ENCODE assay signal across 11 cellular contexts in the genomic region with DNA sequence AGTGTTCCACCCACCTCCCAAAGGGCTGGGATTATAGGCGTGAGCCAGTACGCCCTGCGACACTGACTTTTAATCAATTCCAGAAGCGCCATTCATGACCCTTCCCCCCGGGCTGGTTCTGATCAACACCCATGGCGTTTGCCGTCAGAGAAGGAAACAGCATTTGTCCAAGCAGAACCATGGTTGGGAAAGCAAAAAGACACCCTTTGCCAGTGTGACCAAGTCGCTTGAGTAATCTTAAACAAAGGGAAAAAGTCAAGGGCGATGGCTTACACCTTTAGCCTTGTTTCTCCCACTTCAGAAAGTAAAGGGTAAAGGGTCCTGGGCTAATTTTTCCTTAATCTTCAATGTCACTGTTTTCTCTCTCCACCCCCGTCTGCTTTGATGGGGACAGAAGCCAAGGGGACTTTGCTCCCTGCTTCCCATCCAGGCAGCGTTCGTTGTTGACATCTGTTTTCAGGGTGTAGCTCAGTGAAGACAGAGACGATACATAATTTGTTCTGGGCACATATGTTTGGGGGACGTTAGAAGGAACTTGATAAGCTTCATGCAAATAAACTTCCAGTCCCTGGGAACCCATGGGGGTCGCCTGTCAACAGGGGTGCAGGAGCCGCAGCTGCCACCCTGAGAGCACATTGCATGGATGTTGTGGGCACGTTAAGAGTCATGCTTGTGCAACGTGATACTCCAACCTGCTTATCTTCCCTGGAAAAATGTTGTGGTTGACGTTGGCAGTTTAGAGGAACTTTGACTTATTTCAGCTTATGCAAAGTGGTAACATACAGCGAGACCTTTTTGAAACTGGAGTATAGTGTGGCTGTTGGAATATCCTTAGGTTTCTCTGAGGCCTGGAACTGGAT. TPM values are rescaled to one million over a fixed set of nuclear protein-coding genes. Genes with fewer than 3 reads are reported as not detected.
DNase-seq lines count a peak whose midpoint lies in the region; ATAC-seq, FAIRE-seq and TF ChIP-seq lines count a peak whose summit lies in the region.
"Had no signal": no experiment of that assay in that cellular context is flagged by ENCODE, and none has a peak within 500 bp of the region (broad histone marks: within the 10 kb centered on the region; RNA-seq: fewer than 3 reads in every experiment).

No MANE protein-coding gene starts in this region.

- no peak overlapping the region for H3K4me3 ChIP-seq in upper lobe of right lung

- no peaks in the 10 kb centered on the region for H3K36me3 ChIP-seq in upper lobe of right lung

- ATAC-seq in left lobe of liver (peak; percentile 72), upper lobe of right lung (peak; percentile 63), GM19395 (IDR thresholded peaks at IDR 0.05; ENCODE audit: unreplicated experiment) (no peak)

- intact Hi-C loops in upper lobe of right lung (cut with DNase I): no loop called here

- no peak for TF ChIP-seq CTCF in upper lobe of right lung (IDR thresholded peaks at IDR 0.05)

- DNase-seq in SIG-M5 treated with dmso at 0.1 percent for 504 hours (lab: John Stamatoyannopoulos, UW; ENCODE audit: unreplicated experiment) (peak; percentile 7), SIG-M5 (lab: John Stamatoyannopoulos, UW) (no peak), astrocyte of the hippocampus (ENCODE audit: low read depth, low spot score) (peak; percentile 81), left lobe of liver (ENCODE audit: low spot score) (peak; percentile 91), upper lobe of right lung (no peak), GM12891 (ENCODE audit: insufficient read length, low spot score) (no peak)
- no peak for DNase-seq in stimulated activated CD4-positive, alpha-beta T cell treated with anti-CD3 and anti-CD28 coated beads, Interleukin-4, amount 100 ng/mL, for 1 hour
- DNase-seq: midbrain, NCI-H446 treated with DMSO at 0.1 percent for 48 hours, T-helper 2 cell had no signal

- H3K27me3 ChIP-seq in upper lobe of right lung: no peaks in the 10 kb centered on the region

- H3K27ac ChIP-seq in upper lobe of right lung: no peak overlapping the region

- TF ChIP-seq POLR2A in GM12891 (IDR thresholded peaks at IDR 0.05; ENCODE audit: low read depth, low read length): no peak

- peaks cover 7% of the 10 kb centered on the region for H3K4me1 ChIP-seq in upper lobe of right lung

- H3K9me3 ChIP-seq in upper lobe of right lung: no peaks in the 10 kb centered on the region

- FAIRE-seq in GM12891 (lab: Jason Lieb, UNC): no peak

TF ChIP-seq in GM12891, 5 proteins besides CTCF, POLR2A, EP300 and RAD21:
- TF ChIP-seq POU2F2 (IDR thresholded peaks at IDR 0.05; ENCODE audit: low read depth, low read length): no peak
- no peak for TF ChIP-seq POLR2AphosphoS5 (IDR thresholded peaks at IDR 0.05; ENCODE audit: low read depth, low read length)
- TF ChIP-seq TAF1 (IDR thresholded peaks at IDR 0.05; ENCODE audit: low read depth, low read length): no peak
- TF ChIP-seq PAX5 (IDR thresholded peaks at IDR 0.05; ENCODE audit: insufficient read depth, low read length, severe bottlenecking): no peak
- no peak for TF ChIP-seq SPI1 (IDR thresholded peaks at IDR 0.05; ENCODE audit: low read depth, low read length)
TF ChIP-seq in GM12891: peak in this region for 0.

RNA-seq across cellular contexts. Expression of gene TANGO6, which starts 50.6 kb away (rescaled TPM):
- 12.2 TPM for total RNA-seq in left lobe of liver
- total RNA-seq in upper lobe of right lung: 19.1 TPM
- polyA plus RNA-seq in GM12891 (2012; ENCODE audit: low read depth, missing spikeins): 4.2 TPM

RNA-seq across cellular contexts. Expression of gene CDH1, which starts 55.6 kb away (rescaled TPM):
- total RNA-seq in left lobe of liver: 115 TPM
- 128 TPM for total RNA-seq in upper lobe of right lung
- polyA plus RNA-seq in GM12891 (2012; ENCODE audit: low read depth, missing spikeins): 6.2 TPM

Comparison
In these comparisons a context has a peak if more than half of its experiments do, and no peak if none do; other contexts are left out.
1. DNase-seq: peak in SIG-M5 treated with dmso at 0.1 percent for 504 hours (single experiment), astrocyte of the hippocampus (single experiment) and left lobe of liver (single experiment); none in SIG-M5 (single experiment), upper lobe of right lung (single experiment), GM12891 (single experiment) and stimulated activated CD4-positive, alpha-beta T cell treated with anti-CD3 and anti-CD28 coated beads, Interleukin-4, amount 100 ng/mL, for 1 hour (single experiment).